In the genomic region with DNA sequence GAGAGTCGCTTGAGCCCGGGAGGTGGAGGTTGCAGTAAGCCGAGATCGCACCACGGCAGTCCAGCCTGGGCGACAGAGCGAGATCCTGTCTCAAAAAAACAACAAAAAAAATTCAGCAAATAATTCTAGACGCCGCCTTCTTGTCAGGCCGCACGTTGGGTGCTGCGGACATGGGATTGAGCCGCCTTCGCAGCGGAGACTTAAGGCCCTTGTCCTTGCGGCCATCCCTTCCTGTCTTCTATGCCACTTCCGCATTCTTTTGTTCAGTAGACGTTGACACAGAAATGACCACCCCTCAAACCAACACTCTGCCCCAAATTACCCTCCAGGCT, we compare ENCODE assay signal across 8 cellular contexts. TPM values are rescaled to one million over a fixed set of nuclear protein-coding genes. Genes with fewer than 3 reads are reported as not detected.
DNase-seq lines count a peak whose midpoint lies in the region; ATAC-seq and TF ChIP-seq lines count a peak whose summit lies in the region.

No MANE protein-coding gene starts in this region.

- peak overlapping the region; percentile 97 for H2AFZ ChIP-seq in GM23338
- peak overlapping the region; percentile 91 for H2AFZ ChIP-seq in mammary epithelial cell (ENCODE audit: low read depth, low read length)
- peak overlapping the region; percentile 96 for H2AFZ ChIP-seq in mesenchymal stem cell (ENCODE audit: low read depth, low read length)

- peak overlapping the region; percentile 88 for H3K4me2 ChIP-seq in GM23338
- peak overlapping the region; percentile 96 for H3K4me2 ChIP-seq in mammary epithelial cell (ENCODE audit: insufficient read depth, low read depth, low read length)
- peak overlapping the region; percentile 54 for H3K4me2 ChIP-seq in mesenchymal stem cell (ENCODE audit: low read length, poor library complexity, severe bottlenecking)

- no peak overlapping the region for H3K23ac ChIP-seq in mesenchymal stem cell (ENCODE audit: low read length in 2 of 2)

- TF ChIP-seq CTCF in GM12875 (IDR thresholded peaks at IDR 0.05; ENCODE audit: borderline replicate concordance, insufficient read depth, low read depth, low read length) (no peak), GM23338 (conservative IDR thresholded peaks at IDR 0.05; ENCODE audit: low read depth in 2 of 2) (no peak), mammary epithelial cell (conservative IDR thresholded peaks at IDR 0.05 in 1 of 2, IDR thresholded peaks at IDR 0.05 in 1 of 2; ENCODE audit: extremely low read depth in 1 of 2, insufficient read depth in 1 of 2, low read depth in 1 of 2, low read length in 2 of 2) (no peak)

- in situ Hi-C loops in mammary epithelial cell (cut with MboI; ENCODE audit: low sequenced_read_pairs in 2 of 2), result loop anchor here in 1 of 2 donors (25.0 kb wide), 1 partner anchor 366 kb away; the partner anchor contains the start of gene GPR148

- no TSS peak for BruUV-seq in mammary epithelial cell (replicated peaks; lab: Mats Ljungman, UMichigan)

- peak overlapping the region; percentile 88 for H2BK120ac ChIP-seq in mesenchymal stem cell (ENCODE audit: low read depth, low read length)

- WGBS in mammary epithelial cell (ENCODE audit: low coverage, missing lambda C conversion rate), result 42% methylated on average over 10 of the region's 18 CpGs
- 62% methylated on average over 18 of the region's 18 CpGs for WGBS in mesenchymal stem cell
- 25% methylated on average over 18 of the region's 18 CpGs for WGBS in urinary bladder

- no peaks in the 10 kb centered on the region; the same call in 1 of the 2 replicates for H4K20me1 ChIP-seq in GM23338 (replicated peaks; ENCODE audit: insufficient read depth)
- no peaks in the 10 kb centered on the region for H4K20me1 ChIP-seq in mammary epithelial cell (ENCODE audit: insufficient read depth, low read length)

- no peak overlapping the region for H2BK5ac ChIP-seq in mesenchymal stem cell (ENCODE audit: low read depth, low read length, poor library complexity, severe bottlenecking)

- no peak overlapping the region for H2BK15ac ChIP-seq in mesenchymal stem cell (ENCODE audit: low read depth, poor library complexity, severe bottlenecking)

- H3K9me2 ChIP-seq in GM23338 (ENCODE audit: insufficient read depth), result no peaks in the 10 kb centered on the region

- H3K36me3 ChIP-seq in GM23338 (ENCODE audit: insufficient read depth), result no peaks in the 10 kb centered on the region
- H3K36me3 ChIP-seq in mammary epithelial cell (ENCODE audit: insufficient read depth, low read length), result peaks cover 3% of the 10 kb centered on the region
- H3K36me3 ChIP-seq in mesenchymal stem cell (ENCODE audit: control insufficient read depth in 1 of 2, insufficient read depth in 2 of 2, low read depth in 1 of 2, low read length in 2 of 2), result peaks cover 17% of the 10 kb centered on the region in 2 experiments
- no peaks in the 10 kb centered on the region for H3K36me3 ChIP-seq in urinary bladder (ENCODE audit: insufficient read depth)

- H3K4me1 ChIP-seq in GM23338 (ENCODE audit: insufficient read depth), result peaks cover 27% of the 10 kb centered on the region
- peaks cover 21% of the 10 kb centered on the region for H3K4me1 ChIP-seq in mammary epithelial cell (ENCODE audit: insufficient read depth, low read length)
- H3K4me1 ChIP-seq in mesenchymal stem cell (ENCODE audit: control insufficient read depth, insufficient read depth, low read depth, low read length), result peaks cover 23% of the 10 kb centered on the region
- H3K4me1 ChIP-seq in urinary bladder (ENCODE audit: insufficient read depth), result no peaks in the 10 kb centered on the region

- no peaks in the 10 kb centered on the region; the same call in 2 of the 3 replicates for H3K9me3 Mint-ChIP-seq in GM23338

- no peak overlapping the region for H2AK5ac ChIP-seq in mesenchymal stem cell (ENCODE audit: low read length, severe bottlenecking)

- dilution Hi-C loops in mammary epithelial cell (cut with HindIII; ENCODE audit: low sequenced_read_pairs), result no loop called here

- peaks cover 19% of the 10 kb centered on the region for H3K27me3 Mint-ChIP-seq in GM23338 (ENCODE audit: insufficient read depth, low read depth, poor library complexity)

- peak overlapping the region; percentile 76 to 99 for H3K18ac ChIP-seq in mesenchymal stem cell (ENCODE audit: low read depth in 1 of 2, low read length in 2 of 2)

- H3K79me2 ChIP-seq in GM23338 (replicated peaks; ENCODE audit: insufficient read depth) (no peaks in the 10 kb centered on the region), mammary epithelial cell (ENCODE audit: insufficient read depth, low read length) (peaks cover 40% of the 10 kb centered on the region)

- H3F3A ChIP-seq in GM23338 (replicated peaks; ENCODE audit: low read depth), result no peaks in the 10 kb centered on the region

- H3K79me1 ChIP-seq in mesenchymal stem cell (replicated peaks; ENCODE audit: low read length, poor library complexity, severe bottlenecking), result peaks cover 36% of the 10 kb centered on the region

- H3K4me3 Mint-ChIP-seq in GM23338, result peak overlapping the region; percentile 92

- ATAC-seq in GM23338, result peak; percentile 5
- ATAC-seq in GM19328 (IDR thresholded peaks at IDR 0.05; ENCODE audit: unreplicated experiment), result no peak

- peak overlapping the region; percentile 88 for H4K8ac ChIP-seq in mesenchymal stem cell (ENCODE audit: low read length)

- CTCF ChIA-PET in mammary epithelial cell (lab: Charles Lee; ENCODE audit: low non-redundant PET), result interaction anchor here (0.6 kb wide), 1 partner anchor 29 kb away, joined by 3 read pairs; the partner anchor contains the start of gene IMP4

- peaks cover 17% of the 10 kb centered on the region for H3K36me3 Mint-ChIP-seq in GM23338 (ENCODE audit: low read depth)

- peak overlapping the region in 1 of 2 experiments; percentile 0 for H3K14ac ChIP-seq in mesenchymal stem cell (ENCODE audit: low read length in 2 of 2)

- no peak overlapping the region for H2BK12ac ChIP-seq in mesenchymal stem cell (ENCODE audit: low read length in 2 of 2)

- H3K4ac ChIP-seq in mesenchymal stem cell (ENCODE audit: low read depth in 1 of 2, low read length in 2 of 2), result peak overlapping the region; percentile 79 to 89

- H3K9me3 ChIP-seq in mammary epithelial cell (replicated peaks; ENCODE audit: insufficient read depth, low read length) (no peaks in the 10 kb centered on the region), mesenchymal stem cell (ENCODE audit: control insufficient read depth, low read length) (no peaks in the 10 kb centered on the region)

- H3K27ac ChIP-seq in GM23338 (ENCODE audit: low read depth) (no peak overlapping the region), mammary epithelial cell (ENCODE audit: insufficient read depth, low read depth, low read length) (peak overlapping the region; percentile 32), mesenchymal stem cell (ENCODE audit: low read length, poor library complexity, severe bottlenecking) (no peak overlapping the region), urinary bladder (ENCODE audit: low read depth) (peak overlapping the region; percentile 84)

- DNase-seq in GM23338 (ENCODE audit: low spot score) (no peak), NCI-H2227 treated with DMSO at 0.1 percent for 48 hours (lab: John Stamatoyannopoulos, UW) (peak; percentile 76), mammary epithelial cell (no peak), mesenchymal stem cell (no peak), 8988T (no peak)

- H3K9ac ChIP-seq in mammary epithelial cell (ENCODE audit: insufficient read depth, low read length) (peak overlapping the region; percentile 29), mesenchymal stem cell (ENCODE audit: low read length) (peak overlapping the region; percentile 94)

- peak overlapping the region; percentile 20 for H4K91ac ChIP-seq in mesenchymal stem cell (ENCODE audit: low read length)

- no peaks in the 10 kb centered on the region for H3K27me3 ChIP-seq in GM23338 (ENCODE audit: insufficient read depth)
- H3K27me3 ChIP-seq in mammary epithelial cell (ENCODE audit: insufficient read depth, low read length), result no peaks in the 10 kb centered on the region
- no peaks in the 10 kb centered on the region for H3K27me3 ChIP-seq in mesenchymal stem cell (ENCODE audit: control insufficient read depth in 1 of 2, insufficient read depth in 1 of 2, low read length in 2 of 2)

- peaks cover 28% of the 10 kb centered on the region for H3K4me1 Mint-ChIP-seq in GM23338

- intact Hi-C loops in mammary epithelial cell (cut with micrococcal nuclease), result loop anchor here (2.0 kb wide), 3 partner anchors 15 to 29 kb away; partner anchors contain the start of genes IMP4 and PTPN18

- H3K27ac Mint-ChIP-seq in GM23338, result peak overlapping the region; percentile 56; the same call in 1 of the 2 replicates

- H3K4me3 ChIP-seq in GM12875 (ENCODE audit: low read depth, low read length) (peak overlapping the region; percentile 93), GM23338 (peak overlapping the region; percentile 89), mammary epithelial cell (replicated peaks in 1 of 3; ENCODE audit: insufficient read depth in 1 of 3, low read depth in 2 of 3, low read length in 3 of 3) (peak overlapping the region; percentile 85 to 91 (median 86)), mesenchymal stem cell (ENCODE audit: insufficient read depth in 1 of 2, low read depth in 1 of 2, low read length in 2 of 2) (peak overlapping the region; percentile 94 to 97), urinary bladder (ENCODE audit: low read depth, low read length) (peak overlapping the region; percentile 84)

TF ChIP-seq in GM23338, 12 proteins besides CTCF, POLR2A, EP300 and RAD21 (continues in another document):
- TF ChIP-seq, protein P1, sequence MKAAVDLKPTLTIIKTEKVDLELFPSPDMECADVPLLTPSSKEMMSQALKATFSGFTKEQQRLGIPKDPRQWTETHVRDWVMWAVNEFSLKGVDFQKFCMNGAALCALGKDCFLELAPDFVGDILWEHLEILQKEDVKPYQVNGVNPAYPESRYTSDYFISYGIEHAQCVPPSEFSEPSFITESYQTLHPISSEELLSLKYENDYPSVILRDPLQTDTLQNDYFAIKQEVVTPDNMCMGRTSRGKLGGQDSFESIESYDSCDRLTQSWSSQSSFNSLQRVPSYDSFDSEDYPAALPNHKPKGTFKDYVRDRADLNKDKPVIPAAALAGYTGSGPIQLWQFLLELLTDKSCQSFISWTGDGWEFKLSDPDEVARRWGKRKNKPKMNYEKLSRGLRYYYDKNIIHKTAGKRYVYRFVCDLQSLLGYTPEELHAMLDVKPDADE (IDR thresholded peaks at IDR 0.05), result no peak

RNA-seq across cellular contexts. Expression of gene PTPN18, which starts 15.8 kb away (rescaled TPM):
- 9.8 and 10.9 TPM in 2 replicates for total RNA-seq in GM23338 (2014; rRNA removed; shearing (Covaris generic))
- polyA plus RNA-seq in GM23338 (2016; fragmentation: Nextera tagmentation; extraction: Ambion mirVana) (8.7 and 10.1 TPM in 2 replicates), mammary epithelial cell (33.0 TPM), urinary bladder (42.4 TPM)
- total RNA-seq in mammary epithelial cell (10 to 100 TPM; 18.8 to 39.5 TPM), urinary bladder (28.6 TPM)
- polyA minus RNA-seq in mammary epithelial cell, result 30.3 TPM
- polyA plus RNA-seq in mesenchymal stem cell (2013, experiment 1 of 2), result 17.3 TPM
- polyA plus RNA-seq in mesenchymal stem cell (2013, experiment 2 of 2), result 17.3 TPM

RNA-seq across cellular contexts. Expression of gene IMP4, which starts 29.0 kb away (rescaled TPM):
- 113 and 147 TPM in 2 replicates for total RNA-seq in GM23338 (2014; rRNA removed; shearing (Covaris generic))
- polyA plus RNA-seq in GM23338 (2016; fragmentation: Nextera tagmentation; extraction: Ambion mirVana) (87.8 and 88.6 TPM in 2 replicates), mammary epithelial cell (136 TPM), urinary bladder (102 TPM)
- total RNA-seq in mammary epithelial cell (10 to 100 TPM; 81.6 to 83.9 TPM), urinary bladder (22.3 TPM)
- 64.2 TPM for polyA minus RNA-seq in mammary epithelial cell
- polyA plus RNA-seq in mesenchymal stem cell (2013, experiment 1 of 2), result 65.5 TPM
- 61.8 TPM for polyA plus RNA-seq in mesenchymal stem cell (2013, experiment 2 of 2)

Comparison
In these comparisons a context has a peak if more than half of its experiments do, and no peak if none do; other contexts are left out.
1. H3K27ac ChIP-seq: peak in mammary epithelial cell (single experiment) and urinary bladder (single experiment); none in GM23338 (single experiment) and mesenchymal stem cell (single experiment).
2. Peak in every context shown above with its lines, with median percentiles within 50 percentile points of each other: H3K4me3 ChIP-seq, H2AFZ ChIP-seq and H3K4me2 ChIP-seq.